8 cellular contexts compared by ENCODE assay signal in the genomic region with DNA sequence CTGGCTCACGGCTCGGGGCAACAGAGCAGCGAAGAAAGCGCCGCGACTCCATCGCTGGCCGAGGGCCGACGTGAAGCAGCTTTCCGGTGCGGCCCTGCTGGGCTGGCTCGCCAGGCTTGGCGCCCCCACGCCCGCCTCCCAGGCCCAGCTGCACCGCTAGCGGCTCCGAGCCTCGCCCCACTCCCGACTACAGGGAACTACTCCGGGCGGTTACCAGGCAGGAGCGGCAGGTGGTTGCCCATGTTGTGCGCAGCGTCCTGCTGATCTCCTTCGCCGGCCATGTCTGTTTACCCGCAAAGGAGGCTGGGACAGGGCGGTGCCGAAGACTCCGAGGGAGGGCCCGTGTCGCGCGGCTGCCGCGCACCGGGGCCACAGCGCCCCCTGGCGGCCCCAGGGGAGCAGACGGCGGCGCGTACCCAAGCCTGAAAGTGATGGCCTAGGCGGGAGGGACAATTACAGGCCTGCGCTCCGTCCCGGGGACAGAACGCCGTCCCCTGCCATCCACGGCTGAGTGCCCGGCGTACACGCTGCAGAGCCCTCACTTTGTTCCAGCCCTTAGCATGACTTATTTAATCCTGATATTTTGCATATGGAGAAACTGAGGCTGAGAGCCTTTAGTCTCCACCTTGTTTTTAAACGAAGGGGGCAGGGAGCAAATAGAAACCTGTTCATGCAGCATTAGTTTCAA. TPM values are rescaled to one million over a fixed set of nuclear protein-coding genes. Genes with fewer than 3 reads are reported as not detected.
DNase-seq lines count a peak whose midpoint lies in the region; ATAC-seq and TF ChIP-seq lines count a peak whose summit lies in the region.

A gene (minus strand): TSS at position 285 of the 688 bp plus-strand sequence. CDS start 4 bp downstream, at position 281.

- ATAC-seq in HG03457 (IDR thresholded peaks at IDR 0.05; ENCODE audit: unreplicated experiment) (peak; percentile 99), lower lobe of right lung (peak; percentile 99 to 100)
- ATAC-seq in activated CD8-positive, alpha-beta T cell treated with anti-CD3 and anti-CD28 coated beads for 36 hours: peak; percentile 96

- no peaks in the 10 kb centered on the region for H3K27me3 Mint-ChIP-seq in activated CD8-positive, alpha-beta T cell treated with anti-CD3 and anti-CD28 coated beads for 36 hours

- H3K4me1 ChIP-seq in lower lobe of right lung: peaks cover 32% of the 10 kb centered on the region

- peak within 1 kb of the TSS; percentile 86 for H3K27ac ChIP-seq in lower lobe of right lung

- H3K36me3 Mint-ChIP-seq in activated CD8-positive, alpha-beta T cell treated with anti-CD3 and anti-CD28 coated beads for 36 hours (ENCODE audit: low read depth): peaks cover 6% of the 10 kb centered on the region

- intact Hi-C loops in activated CD8-positive, alpha-beta T cell treated with anti-CD3 and anti-CD28 coated beads for 36 hours (cut with micrococcal nuclease): no loop called here
- intact Hi-C loops in lower lobe of right lung (cut with DNase I): no loop called here

- no peaks in the 10 kb centered on the region for H3K9me3 Mint-ChIP-seq in activated CD8-positive, alpha-beta T cell treated with anti-CD3 and anti-CD28 coated beads for 36 hours

- no peaks in the 10 kb centered on the region for H3K9me3 ChIP-seq in lower lobe of right lung

- DNase-seq in CD1c-positive myeloid dendritic cell (ENCODE audit: extremely low spot score): peak; percentile 96
- peak; percentile 79 for DNase-seq in GM19240 (ENCODE audit: insufficient read length, low spot score)
- peak; percentile 84 for DNase-seq in NCI-H82 (lab: John Stamatoyannopoulos, UW)
- DNase-seq in activated CD8-positive, alpha-beta T cell treated with anti-CD3 and anti-CD28 coated beads for 36 hours: peak; percentile 90
- peak; percentile 91 for DNase-seq in ecto neural progenitor cell (ENCODE audit: low spot score)
- peak; percentile 92 for DNase-seq in lower lobe of right lung
- DNase-seq in stimulated activated CD4-positive, alpha-beta T cell treated with anti-CD3 and anti-CD28 coated beads, TNF-alpha, amount 100 ng/mL, for 24 hours (ENCODE audit: low read depth in 3 of 3): peak; percentile 76 to 84 (median 81)

- H3K4me1 Mint-ChIP-seq in activated CD8-positive, alpha-beta T cell treated with anti-CD3 and anti-CD28 coated beads for 36 hours (ENCODE audit: low read depth): peaks cover 37% of the 10 kb centered on the region

- H3K4me3 Mint-ChIP-seq in activated CD8-positive, alpha-beta T cell treated with anti-CD3 and anti-CD28 coated beads for 36 hours: peak within 1 kb of the TSS; percentile 85

- TF ChIP-seq CTCF in activated CD8-positive, alpha-beta T cell treated with anti-CD3 and anti-CD28 coated beads for 36 hours (IDR thresholded peaks at IDR 0.05): peak; percentile 87
- peak; percentile 100 for TF ChIP-seq CTCF in lower lobe of right lung (IDR thresholded peaks at IDR 0.05)

- peak within 1 kb of the TSS; percentile 97 for H3K4me3 ChIP-seq in lower lobe of right lung

- H3K36me3 ChIP-seq in lower lobe of right lung: peaks cover 13% of the 10 kb centered on the region

- CTCF ChIA-PET in activated CD8-positive, alpha-beta T cell treated with anti-CD3 and anti-CD28 coated beads for 36 hours (lab: Charles Lee): interaction anchor here (0.7 to 1.2 kb wide), 6 partner anchors 10 to 197 kb away, joined by 3 to 7 read pairs (median 4); no protein-coding TSS in a partner anchor

- POLR2A ChIA-PET in activated CD8-positive, alpha-beta T cell treated with anti-CD3 and anti-CD28 coated beads for 36 hours (lab: Charles Lee): interaction anchor here (0.8 to 1.2 kb wide), 2 partner anchors 44 to 53 kb away, joined by 3 to 6 read pairs; a partner anchor contains a TSS

- H3K27me3 ChIP-seq in lower lobe of right lung (ENCODE audit: low read depth): no peaks in the 10 kb centered on the region

- H3K27ac Mint-ChIP-seq in activated CD8-positive, alpha-beta T cell treated with anti-CD3 and anti-CD28 coated beads for 36 hours: peak within 1 kb of the TSS; percentile 89

RNA-seq across cellular contexts. Expression of the gene that starts here (rescaled TPM):
- 10 to 100 TPM; 33.7 to 35.0 TPM for total RNA-seq in activated CD8-positive, alpha-beta T cell treated with anti-CD3 and anti-CD28 coated beads for 36 hours
- 56.5 TPM for total RNA-seq in lower lobe of right lung

Comparison
In these comparisons a context has a peak if more than half of its experiments do, and no peak if none do; other contexts are left out.
1. Peak in every context shown above with its lines: DNase-seq, ATAC-seq, H3K4me3 ChIP-seq and H3K27ac ChIP-seq.